In genomic region chr14:26276757-26277156, GRCh38 we compare ENCODE assay signal across 12 cellular contexts.
A peak's percentile ranks its signal among the peaks of the same experiment; 100 is the strongest.
DNase-seq lines count a peak whose midpoint lies in the region; ATAC-seq and TF ChIP-seq lines count a peak whose summit lies in the region.
"Had no signal": no experiment of that assay in that cellular context is flagged by ENCODE, and none has a peak within 500 bp of the region (broad histone marks: within the 10 kb centered on the region; RNA-seq: fewer than 3 reads in every experiment).

No MANE protein-coding gene starts in this region.

- no peaks in the 10 kb centered on the region for H3K9me3 Mint-ChIP-seq in endothelial cell (ENCODE audit: unreplicated experiment)
- H3K9me3 Mint-ChIP-seq in natural killer cell treated with Interleukin-12 subunit alpha and Interleukin-12 subunit beta and Interleukin-15 and Interleukin-18, amount 100 ng/mL, for 72 hours: peaks cover 9% of the 10 kb centered on the region

- H3K4me3 Mint-ChIP-seq in endothelial cell (ENCODE audit: unreplicated experiment): no peak overlapping the region
- no peak overlapping the region for H3K4me3 Mint-ChIP-seq in natural killer cell treated with Interleukin-12 subunit alpha and Interleukin-12 subunit beta and Interleukin-15 and Interleukin-18, amount 100 ng/mL, for 72 hours

- H3K27me3 ChIP-seq in OCI-LY3 (ENCODE audit: low read depth, low read length) (no peaks in the 10 kb centered on the region), testis (no peaks in the 10 kb centered on the region)
- H3K27me3 ChIP-seq: ovary, uterus had no signal

- H3K4me3 ChIP-seq in OCI-LY3 (ENCODE audit: low read length) (no peak overlapping the region), testis (no peak overlapping the region)
- H3K4me3 ChIP-seq: ovary, uterus had no signal

- DNase-seq in SIG-M5 treated with dmso at 0.1 percent for 504 hours (lab: John Stamatoyannopoulos, UW; ENCODE audit: unreplicated experiment) (peak; percentile 3), SIG-M5 (lab: John Stamatoyannopoulos, UW) (no peak), endothelial cell (ENCODE audit: low spot score) (peak; percentile 45), testis (peak; percentile 22), HuH-7 (ENCODE audit: low spot score) (no peak)
- DNase-seq in natural killer cell treated with Interleukin-12 subunit alpha and Interleukin-12 subunit beta and Interleukin-15 and Interleukin-18, amount 100 ng/mL, for 72 hours (ENCODE audit: low spot score): no peak
- DNase-seq: activated CD4-positive, CD25-positive, alpha-beta regulatory T cell; activated effector memory CD4-positive, alpha-beta T cell treated with Interleukin-2 at 50 U/mL for 16 hours; ovary; uterus had no signal

- no peaks in the 10 kb centered on the region for H3K79me2 ChIP-seq in OCI-LY3 (ENCODE audit: low read length)

- H3K4me2 ChIP-seq in OCI-LY3 (ENCODE audit: low read length): no peak overlapping the region

- H3K36me3 ChIP-seq in OCI-LY3 (replicated peaks; ENCODE audit: low read depth, low read length) (no peaks in the 10 kb centered on the region), testis (ENCODE audit: low read depth, missing control alignments) (no peaks in the 10 kb centered on the region)
- H3K36me3 ChIP-seq: ovary, uterus had no signal

- H3K27me3 Mint-ChIP-seq in endothelial cell (ENCODE audit: unreplicated experiment): no peaks in the 10 kb centered on the region
- no peaks in the 10 kb centered on the region for H3K27me3 Mint-ChIP-seq in natural killer cell treated with Interleukin-12 subunit alpha and Interleukin-12 subunit beta and Interleukin-15 and Interleukin-18, amount 100 ng/mL, for 72 hours

- no peaks in the 10 kb centered on the region for H3K9me3 ChIP-seq in OCI-LY3 (ENCODE audit: insufficient read depth, low read length)
- no peaks in the 10 kb centered on the region for H3K9me3 ChIP-seq in testis
- H3K9me3 ChIP-seq: ovary, uterus had no signal

- no peak overlapping the region for H3K9ac ChIP-seq in OCI-LY3 (ENCODE audit: low read length)

- peak overlapping the region; percentile 3; the same call in 1 of the 2 replicates for H2AFZ ChIP-seq in OCI-LY3 (ENCODE audit: low read depth, low read length)

- no peak overlapping the region for H3K27ac Mint-ChIP-seq in endothelial cell (ENCODE audit: unreplicated experiment)
- no peak overlapping the region for H3K27ac Mint-ChIP-seq in natural killer cell treated with Interleukin-12 subunit alpha and Interleukin-12 subunit beta and Interleukin-15 and Interleukin-18, amount 100 ng/mL, for 72 hours

- ATAC-seq in natural killer cell treated with Interleukin-12 subunit alpha and Interleukin-12 subunit beta and Interleukin-15 and Interleukin-18, amount 100 ng/mL, for 72 hours: no peak
- no peak for ATAC-seq in HG02678 (IDR thresholded peaks at IDR 0.05; ENCODE audit: unreplicated experiment)

- no peaks in the 10 kb centered on the region for H3K36me3 Mint-ChIP-seq in endothelial cell (ENCODE audit: low read depth, unreplicated experiment)
- no peaks in the 10 kb centered on the region for H3K36me3 Mint-ChIP-seq in natural killer cell treated with Interleukin-12 subunit alpha and Interleukin-12 subunit beta and Interleukin-15 and Interleukin-18, amount 100 ng/mL, for 72 hours

- no peak for TF ChIP-seq POLR2A in testis (IDR thresholded peaks at IDR 0.05)

- H4K20me1 ChIP-seq in OCI-LY3 (ENCODE audit: insufficient read depth, low read length): no peaks in the 10 kb centered on the region

- TF ChIP-seq CTCF in OCI-LY3 (IDR thresholded peaks at IDR 0.05; ENCODE audit: low read depth, low read length) (peak; percentile 78), endothelial cell (IDR thresholded peaks at IDR 0.05; ENCODE audit: unreplicated experiment) (peak; percentile 56), testis (IDR thresholded peaks at IDR 0.05) (no peak)

- H3K27ac ChIP-seq in OCI-LY3 (ENCODE audit: low read length): no peak overlapping the region
- no peak overlapping the region for H3K27ac ChIP-seq in testis
- H3K27ac ChIP-seq: ovary, uterus had no signal

- intact Hi-C loops in testis (cut with DNase I; ENCODE audit: low total_unique reads): no loop called here

- WGBS in testis, 2 donors: 84 to 92% methylated on average over 2 of the region's 2 CpGs

- H3K4me1 ChIP-seq in OCI-LY3 (ENCODE audit: low read length): peaks cover 7% of the 10 kb centered on the region; the same call in 1 of the 2 replicates
- peaks cover 5% of the 10 kb centered on the region for H3K4me1 ChIP-seq in testis

- H3K4me1 Mint-ChIP-seq in endothelial cell (ENCODE audit: unreplicated experiment): peaks cover under 1% of the 10 kb centered on the region
- no peaks in the 10 kb centered on the region for H3K4me1 Mint-ChIP-seq in natural killer cell treated with Interleukin-12 subunit alpha and Interleukin-12 subunit beta and Interleukin-15 and Interleukin-18, amount 100 ng/mL, for 72 hours (ENCODE audit: low read depth in 2 of 2)

Comparison
In these comparisons a context has a peak if more than half of its experiments do, and no peak if none do; other contexts are left out.
1. DNase-seq: peak in SIG-M5 treated with dmso at 0.1 percent for 504 hours (single experiment), endothelial cell (single experiment) and testis (single experiment); none in SIG-M5 (single experiment), natural killer cell treated with Interleukin-12 subunit alpha and Interleukin-12 subunit beta and Interleukin-15 and Interleukin-18, amount 100 ng/mL, for 72 hours (single experiment) and HuH-7 (single experiment).
2. CTCF ChIP-seq: peak in OCI-LY3 (single experiment) and endothelial cell (single experiment); none in testis (0 of 3).